8 cellular contexts compared by ENCODE assay signal in the genomic region with DNA sequence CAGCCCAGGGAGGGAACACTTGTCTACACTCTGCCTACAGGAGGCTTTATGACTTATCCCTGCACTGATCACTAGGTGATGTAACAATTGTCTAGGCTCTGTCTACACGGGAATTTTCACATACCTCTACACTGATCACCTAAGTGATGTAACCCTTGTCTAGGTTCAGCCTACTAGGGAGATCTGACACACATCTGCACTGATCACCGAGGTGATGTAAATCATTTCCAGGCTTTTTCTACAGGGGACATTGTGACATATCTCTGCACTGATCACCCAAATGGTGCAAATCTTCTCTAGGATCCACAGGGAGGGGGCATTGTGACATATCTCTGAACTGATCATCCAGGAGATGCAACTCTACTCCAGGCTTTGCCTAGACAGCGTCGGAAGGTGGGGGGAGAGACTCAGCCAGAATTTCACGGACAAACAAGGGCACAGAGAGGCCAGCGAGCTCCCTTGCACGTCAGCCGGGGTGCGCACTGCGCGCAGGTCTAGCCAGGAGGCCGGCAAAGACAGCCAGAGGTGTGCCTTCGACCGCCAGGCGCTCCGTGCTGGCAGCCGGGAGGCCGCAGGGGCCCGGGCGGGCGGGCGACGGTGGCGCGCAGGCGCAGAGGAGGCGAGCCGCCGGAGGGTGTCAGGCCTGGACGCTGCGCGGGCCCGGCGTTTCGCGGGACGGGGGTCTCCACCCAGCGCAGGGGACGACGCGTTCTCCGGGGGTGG. TPM values are rescaled to one million over a fixed set of nuclear protein-coding genes. Genes with fewer than 3 reads are reported as not detected.
A peak's percentile ranks its signal among the peaks of the same experiment; 100 is the strongest.
DNase-seq lines count a peak whose midpoint lies in the region; TF ChIP-seq lines count a peak whose summit lies in the region.

No MANE protein-coding gene starts in this region.

- H3K27ac Mint-ChIP-seq in IgD-negative memory B cell: peak overlapping the region; percentile 60 to 91 (median 65)
- peak overlapping the region; percentile 61 for H3K27ac Mint-ChIP-seq in osteocyte (ENCODE audit: unreplicated experiment)
- H3K27ac Mint-ChIP-seq in type B pancreatic cell: peak overlapping the region; percentile 83

- TF ChIP-seq CTCF in fibroblast of the aortic adventitia (IDR thresholded peaks at IDR 0.05; ENCODE audit: insufficient read depth, low read length) (no peak), osteocyte (IDR thresholded peaks at IDR 0.05) (no peak), type B pancreatic cell (conservative IDR thresholded peaks at IDR 0.05) (peak; percentile 35)

- H3K9me3 Mint-ChIP-seq in IgD-negative memory B cell (peaks cover 10 to 21% (median 12%) of the 10 kb centered on the region in 3 donors), osteocyte (ENCODE audit: unreplicated experiment) (peaks cover 29% of the 10 kb centered on the region), type B pancreatic cell (peaks cover 32% of the 10 kb centered on the region)

- H3K4me1 Mint-ChIP-seq in IgD-negative memory B cell (peaks cover 0 to 4% (median 0%) of the 10 kb centered on the region in 3 donors), osteocyte (ENCODE audit: unreplicated experiment) (peaks cover 4% of the 10 kb centered on the region), type B pancreatic cell (ENCODE audit: unreplicated experiment) (peaks cover 5% of the 10 kb centered on the region)

- H3K4me3 Mint-ChIP-seq in IgD-negative memory B cell (peak overlapping the region; percentile 77 to 95 (median 86)), osteocyte (ENCODE audit: unreplicated experiment) (peak overlapping the region; percentile 71), type B pancreatic cell (peak overlapping the region; percentile 89)

- no peaks in the 10 kb centered on the region for H3K36me3 Mint-ChIP-seq in IgD-negative memory B cell
- peaks cover 2% of the 10 kb centered on the region for H3K36me3 Mint-ChIP-seq in osteocyte (ENCODE audit: unreplicated experiment)
- peaks cover 14% of the 10 kb centered on the region for H3K36me3 Mint-ChIP-seq in type B pancreatic cell

- DNase-seq in COLO829 (ENCODE audit: low spot score) (peak; percentile 14), fibroblast of the aortic adventitia (ENCODE audit: low read depth) (peak; percentile 56), osteocyte (ENCODE audit: extremely low spot score, unreplicated experiment) (peak; percentile 94), type B pancreatic cell (ENCODE audit: extremely low spot score, unreplicated experiment) (peak; percentile 86), NCI-H1105 (lab: John Stamatoyannopoulos, UW) (no peak), MV-4-11 (lab: John Stamatoyannopoulos, UW) (no peak)
- DNase-seq in activated T-cell treated with anti-CD3 and anti-CD28 coated beads, Interleukin-2, amount 50 U/mL, for 1 hour: peak; percentile 80

- H3K27me3 Mint-ChIP-seq in IgD-negative memory B cell: peaks cover 2% of the 10 kb centered on the region
- H3K27me3 Mint-ChIP-seq in osteocyte (ENCODE audit: unreplicated experiment): peaks cover 7% of the 10 kb centered on the region
- H3K27me3 Mint-ChIP-seq in type B pancreatic cell: peaks cover 3% of the 10 kb centered on the region

- H3K4me3 ChIP-seq in fibroblast of the aortic adventitia (ENCODE audit: low read depth, low read length): peak overlapping the region; percentile 59

RNA-seq across cellular contexts. Expression of gene USP14, which starts 46.9 kb away (rescaled TPM):
- 28.8 TPM for polyA plus RNA-seq in IgD-negative memory B cell
- 19.3 and 28.1 TPM in 2 replicates for total RNA-seq in fibroblast of the aortic adventitia (ENCODE audit: low replicate concordance)
- 59.7 and 61.9 TPM in 2 replicates for total RNA-seq in osteocyte
- 50.4 and 59.5 TPM in 2 replicates for total RNA-seq in type B pancreatic cell (ENCODE audit: low replicate concordance)

Comparison
In these comparisons a context has a peak if more than half of its experiments do, and no peak if none do; other contexts are left out.
1. DNase-seq: peak in COLO829 (single experiment), activated T-cell treated with anti-CD3 and anti-CD28 coated beads, Interleukin-2, amount 50 U/mL, for 1 hour (single experiment), fibroblast of the aortic adventitia (single experiment), osteocyte (single experiment) and type B pancreatic cell (single experiment); none in NCI-H1105 (single experiment) and MV-4-11 (single experiment).
2. Peak in every context shown above with its lines, with median percentiles within 50 percentile points of each other: H3K27ac Mint-ChIP-seq and H3K4me3 Mint-ChIP-seq.